1 cellular context compared by ENCODE assay signal in the genomic region with DNA sequence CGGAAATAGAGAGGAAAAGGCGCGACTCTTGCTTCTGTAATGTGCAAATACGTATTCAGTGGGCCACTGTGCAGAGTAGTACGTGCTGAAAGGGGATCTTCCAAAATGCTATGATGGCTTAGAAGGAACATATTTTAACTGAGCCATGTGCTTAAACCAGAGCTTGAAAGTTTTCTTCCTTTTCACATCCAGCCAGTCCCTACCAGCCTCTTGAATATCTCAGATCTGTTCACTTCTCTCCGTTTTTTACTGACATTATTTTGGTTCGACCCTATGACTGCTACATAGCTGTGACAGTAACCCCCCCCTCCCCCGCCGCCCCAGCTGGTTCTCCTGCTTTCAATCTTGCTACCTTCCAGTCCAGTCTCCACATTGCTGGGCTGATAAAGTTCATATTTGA.
TF ChIP-seq lines count a peak whose summit lies in the region.

No MANE protein-coding gene starts in this region.

TF ChIP-seq in H1, 55 proteins besides CTCF, POLR2A, EP300 and RAD21:
- TF ChIP-seq, protein P1, sequence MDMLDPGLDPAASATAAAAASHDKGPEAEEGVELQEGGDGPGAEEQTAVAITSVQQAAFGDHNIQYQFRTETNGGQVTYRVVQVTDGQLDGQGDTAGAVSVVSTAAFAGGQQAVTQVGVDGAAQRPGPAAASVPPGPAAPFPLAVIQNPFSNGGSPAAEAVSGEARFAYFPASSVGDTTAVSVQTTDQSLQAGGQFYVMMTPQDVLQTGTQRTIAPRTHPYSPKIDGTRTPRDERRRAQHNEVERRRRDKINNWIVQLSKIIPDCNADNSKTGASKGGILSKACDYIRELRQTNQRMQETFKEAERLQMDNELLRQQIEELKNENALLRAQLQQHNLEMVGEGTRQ (IDR thresholded peaks at IDR 0.05; ENCODE audit: low read length), result no peak
- no peak for TF ChIP-seq CEBPB (IDR thresholded peaks at IDR 0.05; ENCODE audit: low read depth, low read length)
- no peak for TF ChIP-seq RXRA (IDR thresholded peaks at IDR 0.05; ENCODE audit: insufficient read depth, low read depth, low read length)
- TF ChIP-seq KDM5A (IDR thresholded peaks at IDR 0.05; ENCODE audit: low read length), result no peak
- TF ChIP-seq CTBP2 (IDR thresholded peaks at IDR 0.05; ENCODE audit: borderline replicate concordance, insufficient read depth, insufficient read length, low read length), result no peak
- no peak for TF ChIP-seq POU5F1 (IDR thresholded peaks at IDR 0.05; ENCODE audit: low read depth, low read length)
- TF ChIP-seq TBP (IDR thresholded peaks at IDR 0.05; ENCODE audit: low read depth, low read length), result no peak
- TF ChIP-seq GABPA (IDR thresholded peaks at IDR 0.05; ENCODE audit: borderline replicate concordance, insufficient read depth, low read length), result no peak
- no peak for TF ChIP-seq CHD1 (IDR thresholded peaks at IDR 0.05; ENCODE audit: low read depth, low read length)
- no peak for TF ChIP-seq SP1 (IDR thresholded peaks at IDR 0.05; ENCODE audit: low read depth, low read length)
- TF ChIP-seq SRF (IDR thresholded peaks at IDR 0.05; ENCODE audit: low read depth, low read length), result no peak
- TF ChIP-seq TAF7 (optimal IDR thresholded peaks at IDR 0.05; ENCODE audit: borderline replicate concordance, low read depth, low read length), result no peak
- TF ChIP-seq CREB1 (IDR thresholded peaks at IDR 0.05), result no peak
- no peak for TF ChIP-seq ZNF274 (IDR thresholded peaks at IDR 0.05; ENCODE audit: borderline replicate concordance, extremely low read depth, low read length)
- no peak for TF ChIP-seq JUND (IDR thresholded peaks at IDR 0.05; ENCODE audit: low read length)
- TF ChIP-seq SIRT6 (IDR thresholded peaks at IDR 0.05; ENCODE audit: low read length), result no peak
- no peak for TF ChIP-seq KDM1A (IDR thresholded peaks at IDR 0.05; ENCODE audit: borderline replicate concordance, low read length)
TF ChIP-seq in H1: peak in this region for 0.
